33 cellular contexts compared by ENCODE assay signal in the genomic region with DNA sequence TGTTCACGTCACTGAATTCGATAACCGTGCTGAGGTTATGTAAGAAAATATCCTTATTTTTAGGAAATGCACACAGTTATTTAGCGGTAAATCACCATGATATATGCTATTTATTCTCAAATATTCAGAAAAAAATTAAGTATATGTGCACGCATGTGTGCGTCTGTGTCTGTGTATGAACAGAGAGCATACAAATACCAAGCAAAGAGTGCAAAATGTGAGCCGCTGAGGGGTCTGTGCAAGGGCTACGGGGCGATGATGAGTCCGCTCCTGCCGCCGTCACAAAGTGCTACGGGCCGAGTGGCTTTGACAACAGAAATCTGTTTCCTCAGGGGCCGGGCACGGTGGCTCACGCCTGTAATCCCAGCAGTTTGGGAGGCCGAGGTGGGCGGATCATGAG. TPM values are rescaled to one million over a fixed set of nuclear protein-coding genes. Genes with fewer than 3 reads are reported as not detected.
"Had no signal": no experiment of that assay in that cellular context is flagged by ENCODE, and none has a peak within 500 bp of the region (broad histone marks: within the 10 kb centered on the region; RNA-seq: fewer than 3 reads in every experiment).

No MANE protein-coding gene starts in this region.

- H3K9me3 Mint-ChIP-seq: type B pancreatic cell had no signal

- H3K27me3 ChIP-seq: stomach, suprapubic skin, testis, thyroid gland, transverse colon, upper lobe of left lung, upper lobe of right lung, uterus, vagina had no signal

- H3K4me3 ChIP-seq: stomach, suprapubic skin, testis, thoracic aorta, thyroid gland, tibial artery, tibial nerve, transverse colon, upper lobe of left lung, upper lobe of right lung, uterus, vagina had no signal

- DNase-seq: stimulated activated CD4-positive, alpha-beta T cell treated with anti-CD3 and anti-CD28 coated beads, Interleukin-2, amount 100 ng/mL, for 48 hours; stimulated activated CD4-positive, alpha-beta T cell treated with anti-CD3 and anti-CD28 coated beads, Interleukin-4, amount 100 ng/mL, for 1 hour; stimulated activated CD4-positive, alpha-beta T cell treated with anti-CD3 and anti-CD28 coated beads, Interleukin-4, amount 100 ng/mL, for 24 hours; stimulated activated CD4-positive, alpha-beta T cell treated with anti-CD3 and anti-CD28 coated beads, Interleukin-4, amount 100 ng/mL, for 4 hours; stimulated activated CD8-positive, alpha-beta memory T cell treated with anti-CD3 and anti-CD28 coated beads, Interleukin-4, amount 100 ng/mL, for 48 hours; stimulated activated naive B cell treated with anti-CD40 and anti-IgM and Interleukin-4, amounts not matched to agents 10 μg/mL and 1 μg/mL and 100 μg/mL, for 72 hours; stimulated activated naive CD4-positive, alpha-beta T cell; stimulated activated naive CD4-positive, alpha-beta T cell treated with Interleukin-2 at 50 U/mL for 16 hours; stimulated activated naive CD8-positive, alpha-beta T cell treated with anti-CD3 and anti-CD28 coated beads, Interleukin-15, amount 100 ng/mL, for 72 hours; stimulated activated naive CD8-positive, alpha-beta T cell treated with anti-CD3 and anti-CD28 coated beads, Interleukin-15, Interleukin-2, amounts not matched to agents 100 U/mL and 50 U/mL, for 24 hours; stomach; substantia nigra; testis; thyroid gland; tibial artery; transverse colon; trophoblast cell; upper lobe of right lung; uterus had no signal

- H3K27ac ChIP-seq: stomach, suprapubic skin, testis, thoracic aorta, thyroid gland, tibial artery, tibial nerve, transverse colon, upper lobe of left lung, upper lobe of right lung, uterus, vagina had no signal

- H3K36me3 Mint-ChIP-seq: stimulated activated memory B cell treated with anti-CD40 and anti-IgM and Interleukin-4, amounts not matched to agents 10 μg/mL and 1 μg/mL and 100 μg/mL, for 72 hours had no signal

- H3K4me3 Mint-ChIP-seq: stimulated activated effector memory CD8-positive, alpha-beta T cell treated with anti-CD3 and anti-CD28 coated beads, Interleukin-12 subunit alpha, Interleukin-12 subunit beta, amount 100 ng/mL, for 72 hours; stimulated activated memory B cell treated with anti-CD40 and anti-IgM and Interleukin-4, amounts not matched to agents 10 μg/mL and 1 μg/mL and 100 μg/mL, for 72 hours; stimulated activated naive B cell treated with anti-CD40 and anti-IgM and Interleukin-4, amounts not matched to agents 10 μg/mL and 1 μg/mL and 100 μg/mL, for 72 hours; stimulated activated naive CD8-positive, alpha-beta T cell treated with anti-CD3 and anti-CD28 coated beads, Interleukin-15, amount 100 ng/mL, for 72 hours; stimulated activated naive CD8-positive, alpha-beta T cell treated with anti-CD3 and anti-CD28 coated beads, Interleukin-15, Interleukin-2, amounts not matched to agents 100 ng/mL and 50 ng/mL, for 24 hours; type B pancreatic cell had no signal

- H3K9me3 ChIP-seq: testis, thyroid gland, upper lobe of right lung, uterus, vagina had no signal

- H3K27ac Mint-ChIP-seq: stimulated activated effector memory CD8-positive, alpha-beta T cell treated with anti-CD3 and anti-CD28 coated beads, Interleukin-12 subunit alpha, Interleukin-12 subunit beta, amount 100 ng/mL, for 72 hours; stimulated activated memory B cell treated with anti-CD40 and anti-IgM and Interleukin-4, amounts not matched to agents 10 μg/mL and 1 μg/mL and 100 μg/mL, for 72 hours; stimulated activated naive B cell treated with anti-CD40 and anti-IgM and Interleukin-4, amounts not matched to agents 10 μg/mL and 1 μg/mL and 100 μg/mL, for 72 hours; stimulated activated naive CD8-positive, alpha-beta T cell treated with anti-CD3 and anti-CD28 coated beads, Interleukin-15, amount 100 ng/mL, for 72 hours; stimulated activated naive CD8-positive, alpha-beta T cell treated with anti-CD3 and anti-CD28 coated beads, Interleukin-15, Interleukin-2, amounts not matched to agents 100 ng/mL and 50 ng/mL, for 24 hours; type B pancreatic cell had no signal

- FAIRE-seq: urothelium cell line had no signal

- H3K36me3 ChIP-seq: stomach, suprapubic skin, thoracic aorta, thyroid gland, tibial artery, tibial nerve, transverse colon, upper lobe of left lung, upper lobe of right lung, uterus, vagina had no signal

- H3K4me1 ChIP-seq: suprapubic skin, testis, tibial artery, tibial nerve, upper lobe of left lung, upper lobe of right lung, uterus, vagina had no signal

- H3K27me3 Mint-ChIP-seq: stimulated activated memory B cell treated with anti-CD40 and anti-IgM and Interleukin-4, amounts not matched to agents 10 μg/mL and 1 μg/mL and 100 μg/mL, for 72 hours; stimulated activated naive B cell treated with anti-CD40 and anti-IgM and Interleukin-4, amounts not matched to agents 10 μg/mL and 1 μg/mL and 100 μg/mL, for 72 hours; stimulated activated naive CD8-positive, alpha-beta T cell treated with anti-CD3 and anti-CD28 coated beads, Interleukin-15, amount 100 ng/mL, for 72 hours; stimulated activated naive CD8-positive, alpha-beta T cell treated with anti-CD3 and anti-CD28 coated beads, Interleukin-15, Interleukin-2, amounts not matched to agents 100 ng/mL and 50 ng/mL, for 24 hours; type B pancreatic cell had no signal

RNA-seq across cellular contexts. Expression of a gene that starts 7.4 kb away (rescaled TPM):
- total RNA-seq: subcutaneous adipose tissue, suprapubic skin, temporal lobe, thoracic aorta, thyroid gland, tibial nerve, ureter, urinary bladder, uterus, vagina had no signal
